In the genomic region with DNA sequence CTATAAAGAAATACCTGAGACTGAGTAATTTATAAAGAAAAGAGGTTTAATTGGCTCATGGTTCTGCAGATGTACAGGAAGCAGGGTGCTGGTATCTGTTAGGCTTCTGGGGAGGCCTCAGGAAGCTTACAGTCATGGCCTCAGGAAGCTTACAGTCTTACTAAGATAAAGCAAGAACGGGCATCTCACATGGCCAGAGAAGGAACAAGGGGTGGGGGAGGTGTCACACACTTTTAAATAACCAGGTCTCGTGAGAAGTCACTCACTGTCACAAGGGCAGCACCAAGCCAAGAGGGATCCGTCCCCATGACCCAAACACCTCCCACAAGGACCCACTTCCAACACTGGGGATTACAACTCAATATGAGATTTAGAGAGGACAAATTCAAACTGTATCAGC, we compare ENCODE assay signal across 17 cellular contexts.
A peak's percentile ranks its signal among the peaks of the same experiment; 100 is the strongest.
DNase-seq lines count a peak whose midpoint lies in the region; ATAC-seq, FAIRE-seq and TF ChIP-seq lines count a peak whose summit lies in the region.
"Had no signal": no experiment of that assay in that cellular context is flagged by ENCODE, and none has a peak within 500 bp of the region (broad histone marks: within the 10 kb centered on the region; RNA-seq: fewer than 3 reads in every experiment).

No MANE protein-coding gene starts in this region.

- no peak for TF ChIP-seq POLR2A in esophagus muscularis mucosa (IDR thresholded peaks at IDR 0.05; ENCODE audit: low read depth)

- H3K27me3 ChIP-seq in esophagus muscularis mucosa = peaks cover 0 to 8% (median 0%) of the 10 kb centered on the region in 4 donors

- H3K27ac ChIP-seq in coronary artery (no peak overlapping the region), esophagus muscularis mucosa (replicated peaks in 1 of 4) (no peak overlapping the region)
- H3K27ac ChIP-seq: GM23248 had no signal

- no peak for FAIRE-seq in RCC 7860 (lab: Jason Lieb, UNC)
- FAIRE-seq: G401.6, GM12892, H1 had no signal

- no peak for TF ChIP-seq EP300 in esophagus muscularis mucosa (IDR thresholded peaks at IDR 0.05)

- H3K9me3 ChIP-seq in esophagus muscularis mucosa = no peaks in the 10 kb centered on the region

- intact Hi-C loops in esophagus muscularis mucosa (cut with DNase I) = no loop called here

- peak; percentile 12 for DNase-seq in coronary artery (ENCODE audit: low spot score)
- DNase-seq in esophagus muscularis mucosa (ENCODE audit: extremely low spot score) = peak; percentile 70
- peak; percentile 3 for DNase-seq in mucosa of gallbladder (ENCODE audit: low spot score)
- no peak for DNase-seq in RCC 7860 (ENCODE audit: low spot score)
- no peak for DNase-seq in hippocampal formation (lab: John Stamatoyannopoulos, UW)
- DNase-seq: C1 segment of cervical spinal cord; Caco-2; CD4-positive, alpha-beta memory T cell; DMS153; DND-41; GM23248; H7 had no signal

- no peaks in the 10 kb centered on the region for H3K36me3 ChIP-seq in esophagus muscularis mucosa

- ATAC-seq in GM21367 (IDR thresholded peaks at IDR 0.05; ENCODE audit: unreplicated experiment) = no peak
- ATAC-seq: HCT116 had no signal

- TF ChIP-seq CTCF in coronary artery (IDR thresholded peaks at IDR 0.05) = no peak
- TF ChIP-seq CTCF in esophagus muscularis mucosa (IDR thresholded peaks at IDR 0.05) = no peak

- H3K4me3 ChIP-seq in coronary artery (no peak overlapping the region), esophagus muscularis mucosa (no peak overlapping the region)
- H3K4me3 ChIP-seq: GM23248 had no signal

- no peaks in the 10 kb centered on the region for H3K4me1 ChIP-seq in esophagus muscularis mucosa

- 75% methylated on average over 3 of the region's 3 CpGs for WGBS in esophagus muscularis mucosa

Comparison
In these comparisons a context has a peak if more than half of its experiments do, and no peak if none do; other contexts are left out.
1. DNase-seq: peak in coronary artery (single experiment), esophagus muscularis mucosa (single experiment) and mucosa of gallbladder (single experiment); none in RCC 7860 (single experiment) and hippocampal formation (0 of 2).